Comparison of ENCODE assay signal across 1 cellular context in genomic region chr9:18459958-18460584, GRCh38.
TF ChIP-seq lines count a peak whose summit lies in the region.

No MANE protein-coding gene starts in this region.

TF ChIP-seq in SK-N-SH treated with all-trans-retinoic acid at 6 μM for 48 hours, 23 proteins besides CTCF, POLR2A, EP300 and RAD21 (continued from another document):
- no peak for TF ChIP-seq TSHZ2 (CRISPR knock-in tag; IDR thresholded peaks at IDR 0.05)
- no peak for TF ChIP-seq ZFP3 (CRISPR knock-in tag; IDR thresholded peaks at IDR 0.05)
TF ChIP-seq in SK-N-SH treated with all-trans-retinoic acid at 6 μM for 48 hours: peak in this region for 0.
